In the genomic region with DNA sequence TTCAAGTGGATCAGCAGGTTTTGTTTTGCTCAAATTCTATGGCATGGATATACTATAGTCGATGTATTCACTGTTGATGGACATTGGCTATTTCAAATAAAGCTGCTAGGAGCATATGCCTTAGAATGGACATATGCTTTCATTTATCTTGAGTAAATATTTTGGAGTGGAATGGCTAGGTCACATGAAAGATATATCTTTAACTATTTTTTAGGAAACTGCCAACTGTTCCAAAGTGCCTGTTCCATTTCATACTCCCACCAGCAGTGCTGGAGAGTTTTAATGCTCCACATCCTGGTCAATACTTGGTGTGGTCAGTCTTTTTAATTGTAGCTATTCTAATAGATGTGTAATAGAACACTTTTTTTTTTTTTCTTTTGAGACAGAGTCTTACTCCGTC, we compare ENCODE assay signal across 26 cellular contexts.
DNase-seq lines count a peak whose midpoint lies in the region; ATAC-seq, FAIRE-seq and TF ChIP-seq lines count a peak whose summit lies in the region.
"Had no signal": no experiment of that assay in that cellular context is flagged by ENCODE, and none has a peak within 500 bp of the region (broad histone marks: within the 10 kb centered on the region; RNA-seq: fewer than 3 reads in every experiment).

No MANE protein-coding gene starts in this region.

- TF ChIP-seq POLR2A in HepG2 (IDR thresholded peaks at IDR 0.05; ENCODE audit: insufficient read depth in 1 of 2, low read depth in 2 of 2, low read length in 2 of 2): no peak
- no peak for TF ChIP-seq POLR2A in right lobe of liver (IDR thresholded peaks at IDR 0.05)

- H3K9ac ChIP-seq in HepG2 (ENCODE audit: insufficient read depth, low read depth, low read length): no peak overlapping the region; the same call in 1 of the 2 replicates

- intact Hi-C loops in HepG2 (cut with micrococcal nuclease; ENCODE audit: unreplicated experiment) (no loop called here), right lobe of liver (cut with DNase I) (no loop called here)

- H3K4me1 ChIP-seq in HepG2 (ENCODE audit: insufficient read depth, low read length) (peaks cover 77% of the 10 kb centered on the region), right lobe of liver (peaks cover 0 to 9% (median 4%) of the 10 kb centered on the region in 4 donors), esophagus (ENCODE audit: control insufficient read depth in 2 of 2, insufficient read depth in 2 of 2, low read length in 1 of 2) (peaks cover 0 to 5% of the 10 kb centered on the region in 2 donors)

- no peak overlapping the region for H3K4me2 ChIP-seq in HepG2 (ENCODE audit: low read depth, low read length)

- peak overlapping the region; percentile 40 for H3K4me3 Mint-ChIP-seq in type B pancreatic cell
- H3K4me3 Mint-ChIP-seq: CD8-positive, alpha-beta memory T cell had no signal

- H3K27me3 ChIP-seq in HepG2 (ENCODE audit: control insufficient read depth in 1 of 2, insufficient read depth in 2 of 2, low read length in 2 of 2) (no peaks in the 10 kb centered on the region), right lobe of liver (no peaks in the 10 kb centered on the region), esophagus (ENCODE audit: control insufficient read depth in 1 of 2, insufficient read depth in 2 of 2, low read length in 2 of 2) (no peaks in the 10 kb centered on the region)
- H3K27me3 ChIP-seq: SJSA1 had no signal

- H3K9me3 Mint-ChIP-seq in type B pancreatic cell: peaks cover 4% of the 10 kb centered on the region
- H3K9me3 Mint-ChIP-seq: CD8-positive, alpha-beta memory T cell had no signal

- peaks cover 36% of the 10 kb centered on the region for H3K4me1 Mint-ChIP-seq in type B pancreatic cell (ENCODE audit: unreplicated experiment)

- no peaks in the 10 kb centered on the region for H3K9me3 ChIP-seq in HepG2 (ENCODE audit: low read length)
- H3K9me3 ChIP-seq in right lobe of liver: no peaks in the 10 kb centered on the region
- no peaks in the 10 kb centered on the region for H3K9me3 ChIP-seq in esophagus (ENCODE audit: control insufficient read depth in 2 of 2, insufficient read depth in 1 of 2, low read depth in 1 of 2, low read length in 1 of 2)
- H3K9me3 ChIP-seq: SJSA1 had no signal

- H3K27ac ChIP-seq in HepG2 (ENCODE audit: extremely low read length, insufficient read depth, low read length): no peak overlapping the region
- no peak overlapping the region for H3K27ac ChIP-seq in right lobe of liver
- peak overlapping the region; percentile 1 to 36 for H3K27ac ChIP-seq in esophagus (ENCODE audit: low read depth in 2 of 2, low read length in 1 of 2)
- H3K27ac ChIP-seq: C4-2B, SJSA1 had no signal

- H3K36me3 Mint-ChIP-seq in type B pancreatic cell: no peaks in the 10 kb centered on the region
- H3K36me3 Mint-ChIP-seq: CD8-positive, alpha-beta memory T cell had no signal

- no TSS peak for BruUV-seq in HepG2 (replicated peaks; lab: Mats Ljungman, UMichigan)

- no peaks in the 10 kb centered on the region for H3K79me2 ChIP-seq in HepG2 (ENCODE audit: insufficient read depth, low read length)

- no peak for TF ChIP-seq RAD21 in HepG2 (CRISPR knock-in tag; IDR thresholded peaks at IDR 0.05)

- no peak overlapping the region for H2AFZ ChIP-seq in HepG2 (ENCODE audit: low read length)

- POLR2A ChIA-PET in HepG2 (lab: Yijun Ruan, JAX) (interaction anchor here (0.5 to 1.2 kb wide), 2 partner anchors 14 to 260 kb away, joined by 4 to 5 read pairs; no protein-coding TSS in a partner anchor), HEK293T (lab: Yijun Ruan, JAX) (interaction anchor here (1.3 kb wide), 1 partner anchor 83 kb away, joined by 3 read pairs; no protein-coding TSS in a partner anchor)

- no peak overlapping the region for H3K27ac Mint-ChIP-seq in type B pancreatic cell

- TF ChIP-seq CTCF in HepG2 (CRISPR knock-in tag; IDR thresholded peaks at IDR 0.05) (no peak), right lobe of liver (IDR thresholded peaks at IDR 0.05) (no peak), type B pancreatic cell (conservative IDR thresholded peaks at IDR 0.05) (no peak)

- WGBS in HepG2 (ENCODE audit: low lambda C conversion rate): 64% methylated on average over 2 of the region's 2 CpGs
- WGBS in right lobe of liver (ENCODE audit: insufficient coverage, low coverage, low lambda C conversion rate, missing lambda C conversion rate): 83% methylated on average over 1 of the region's 2 CpGs
- WGBS in esophagus, 2 donors: 78 to 87% methylated on average over 2 of the region's 2 CpGs

- in situ Hi-C loops in HepG2 (cut with HindIII; ENCODE audit: extremely low pct_ligation_motif_present, low pct_unique_long_range_greater_than_20kb): no loop called here

- ATAC-seq in HepG2: no peak
- ATAC-seq in right lobe of liver: no peak
- ATAC-seq: HCT116, Right ventricle myocardium inferior had no signal

- H3K27me3 Mint-ChIP-seq in type B pancreatic cell: no peaks in the 10 kb centered on the region
- H3K27me3 Mint-ChIP-seq: CD8-positive, alpha-beta memory T cell had no signal

- H3K4me3 ChIP-seq in HepG2 (replicated peaks in 1 of 3; ENCODE audit: insufficient read depth in 1 of 3, low read depth in 2 of 3, low read length in 3 of 3): no peak overlapping the region
- no peak overlapping the region for H3K4me3 ChIP-seq in right lobe of liver
- no peak overlapping the region for H3K4me3 ChIP-seq in esophagus (ENCODE audit: low read depth in 1 of 2, low read length in 2 of 2)
- H3K4me3 ChIP-seq: SJSA1 had no signal

- FAIRE-seq in HepG2 (lab: Jason Lieb, UNC): peak; percentile 52
- FAIRE-seq: RCC 7860 had no signal

- DNase-seq in HepG2 (ENCODE audit: low spot score): no peak
- no peak for DNase-seq in right lobe of liver
- DNase-seq in fibroblast of the conjunctiva (ENCODE audit: low read depth): peak; percentile 38
- no peak for DNase-seq in type B pancreatic cell (ENCODE audit: extremely low spot score, unreplicated experiment)
- DNase-seq in HEK293T (ENCODE audit: extremely low spot score): no peak
- DNase-seq in NCI-H2081 (lab: John Stamatoyannopoulos, UW): no peak
- no peak for DNase-seq in HT-29 (ENCODE audit: low spot score)
- DNase-seq: Calu3; CD8-positive, alpha-beta memory T cell; DMS53; EL; GF-D8; GOT3; KG1; NCI-H1105; NCI-H2029 treated with DMSO at 0.1 percent for 48 hours; NCI-H2171; NCI-H345; NCI-H524; OCI-M1 had no signal

- H4K20me1 ChIP-seq in HepG2 (ENCODE audit: insufficient read depth, low read length): no peaks in the 10 kb centered on the region

- no peak for TF ChIP-seq EP300 in HepG2 (IDR thresholded peaks at IDR 0.05; ENCODE audit: low read depth in 2 of 2, low read length in 2 of 2)
- TF ChIP-seq EP300 in HepG2 (CRISPR knock-in tag; IDR thresholded peaks at IDR 0.05; ENCODE audit: borderline replicate concordance): no peak

- CTCF ChIA-PET in HepG2 (lab: Yijun Ruan, JAX; ENCODE audit: low intra/inter-chr PET ratio, low total read pairs) (no interaction called here), HEK293T (lab: Yijun Ruan, JAX) (no interaction called here)

- H3K36me3 ChIP-seq in HepG2 (replicated peaks in 1 of 2; ENCODE audit: control insufficient read depth in 1 of 2, insufficient read depth in 2 of 2, low read length in 2 of 2) (no peaks in the 10 kb centered on the region), right lobe of liver (no peaks in the 10 kb centered on the region), esophagus (ENCODE audit: control insufficient read depth in 2 of 2, insufficient read depth in 2 of 2, low read length in 1 of 2) (no peaks in the 10 kb centered on the region)
- H3K36me3 ChIP-seq: SJSA1 had no signal

TF ChIP-seq in HepG2, 621 proteins besides CTCF, POLR2A, EP300 and RAD21 (continues in another document):
- TF ChIP-seq ZNF589 (CRISPR knock-in tag; conservative IDR thresholded peaks at IDR 0.05) (no peak), MTF2 (CRISPR knock-in tag; IDR thresholded peaks at IDR 0.05; ENCODE audit: borderline replicate concordance) (no peak), ZNF775 (CRISPR knock-in tag; IDR thresholded peaks at IDR 0.05; ENCODE audit: borderline replicate concordance) (no peak), SP1 (IDR thresholded peaks at IDR 0.05) (no peak), SP1 (CRISPR knock-in tag; IDR thresholded peaks at IDR 0.05) (no peak), TAF1 (CRISPR knock-in tag; IDR thresholded peaks at IDR 0.05) (no peak), BRD4 (CRISPR knock-in tag; IDR thresholded peaks at IDR 0.05) (no peak), NBN (conservative IDR thresholded peaks at IDR 0.05) (no peak), ZNF343 (CRISPR knock-in tag; IDR thresholded peaks at IDR 0.05) (no peak), ZNF264 (CRISPR knock-in tag; IDR thresholded peaks at IDR 0.05) (no peak), ZNF75D (CRISPR knock-in tag; IDR thresholded peaks at IDR 0.05; ENCODE audit: borderline replicate concordance) (no peak), REPIN1 (CRISPR knock-in tag; IDR thresholded peaks at IDR 0.05; ENCODE audit: borderline replicate concordance, low read depth) (no peak), HDAC2 (CRISPR knock-in tag; IDR thresholded peaks at IDR 0.05) (no peak)

TF ChIP-seq in HEK293T, 16 proteins besides CTCF, POLR2A, EP300 and RAD21:
- TF ChIP-seq NFRKB (IDR thresholded peaks at IDR 0.05) (no peak), ELF4 (IDR thresholded peaks at IDR 0.05) (no peak), ARNT (IDR thresholded peaks at IDR 0.05) (no peak), SUZ12 (IDR thresholded peaks at IDR 0.05) (no peak), SP1 (IDR thresholded peaks at IDR 0.05) (no peak), FOXA1 (IDR thresholded peaks at IDR 0.05) (no peak), TARDBP (IDR thresholded peaks at IDR 0.05) (no peak), BHLHE40 (IDR thresholded peaks at IDR 0.05; ENCODE audit: borderline replicate concordance) (no peak), L3MBTL2 (conservative IDR thresholded peaks at IDR 0.05) (no peak)
- TF ChIP-seq, protein P1, sequence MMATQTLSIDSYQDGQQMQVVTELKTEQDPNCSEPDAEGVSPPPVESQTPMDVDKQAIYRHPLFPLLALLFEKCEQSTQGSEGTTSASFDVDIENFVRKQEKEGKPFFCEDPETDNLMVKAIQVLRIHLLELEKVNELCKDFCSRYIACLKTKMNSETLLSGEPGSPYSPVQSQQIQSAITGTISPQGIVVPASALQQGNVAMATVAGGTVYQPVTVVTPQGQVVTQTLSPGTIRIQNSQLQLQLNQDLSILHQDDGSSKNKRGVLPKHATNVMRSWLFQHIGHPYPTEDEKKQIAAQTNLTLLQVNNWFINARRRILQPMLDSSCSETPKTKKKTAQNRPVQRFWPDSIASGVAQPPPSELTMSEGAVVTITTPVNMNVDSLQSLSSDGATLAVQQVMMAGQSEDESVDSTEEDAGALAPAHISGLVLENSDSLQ (IDR thresholded peaks at IDR 0.05): no peak

Comparison
In these comparisons a context has a peak if more than half of its experiments do, and no peak if none do; other contexts are left out.
1. H3K27ac ChIP-seq: peak in esophagus (2 of 2); none in HepG2 (single experiment) and right lobe of liver (0 of 3).